ENCODE assay signal across 11 cellular contexts in genomic region chr4:72525938-72526337, GRCh38. TPM values are rescaled to one million over a fixed set of nuclear protein-coding genes. Genes with fewer than 3 reads are reported as not detected.
A peak's percentile ranks its signal among the peaks of the same experiment; 100 is the strongest.
DNase-seq lines count a peak whose midpoint lies in the region; ATAC-seq, FAIRE-seq and TF ChIP-seq lines count a peak whose summit lies in the region.
"Had no signal": no experiment of that assay in that cellular context is flagged by ENCODE, and none has a peak within 500 bp of the region (broad histone marks: within the 10 kb centered on the region; RNA-seq: fewer than 3 reads in every experiment).

No MANE protein-coding gene starts in this region.

- no peak for TF ChIP-seq POLR2A in GM12891 (IDR thresholded peaks at IDR 0.05; ENCODE audit: low read depth, low read length)

- no peaks in the 10 kb centered on the region for H3K36me3 ChIP-seq in kidney epithelial cell (ENCODE audit: control insufficient read depth, insufficient read depth, low read length)

- FAIRE-seq in GM12891 (lab: Jason Lieb, UNC), result no peak
- FAIRE-seq: GM12892 had no signal

- H3K27me3 ChIP-seq in kidney epithelial cell (ENCODE audit: control insufficient read depth, insufficient read depth, low read length), result no peaks in the 10 kb centered on the region

- TF ChIP-seq CTCF in cardiac fibroblast (IDR thresholded peaks at IDR 0.05; ENCODE audit: low read depth, low read length) (no peak), kidney epithelial cell (IDR thresholded peaks at IDR 0.05; ENCODE audit: insufficient read depth, low read length, poor library complexity, severe bottlenecking) (no peak)

- no peak overlapping the region for H3K4me3 ChIP-seq in cardiac fibroblast (replicated peaks in 1 of 2; ENCODE audit: low read depth in 2 of 2, low read length in 2 of 2)
- no peak overlapping the region for H3K4me3 ChIP-seq in kidney epithelial cell (ENCODE audit: low read depth, low read length)

- DNase-seq in HT1080 (ENCODE audit: low read depth) (peak; percentile 77), cardiac fibroblast (ENCODE audit: low read depth in 2 of 2) (peak; percentile 44 to 95), kidney epithelial cell (ENCODE audit: low read depth) (peak; percentile 21), stromal cell of bone marrow (ENCODE audit: low read depth) (peak; percentile 48), GM12891 (ENCODE audit: insufficient read length, low spot score) (no peak), RKO (ENCODE audit: low spot score) (no peak)
- DNase-seq: activated CD4-positive, alpha-beta T cell treated with anti-CD3 and anti-CD28 coated beads for 36 hours; activated effector memory CD4-positive, alpha-beta T cell treated with Interleukin-2 at 50 U/mL for 16 hours had no signal

- ATAC-seq in HG03039 (IDR thresholded peaks at IDR 0.05; ENCODE audit: unreplicated experiment) (no peak), HG02840 (IDR thresholded peaks at IDR 0.05; ENCODE audit: low FRiP score, unreplicated experiment) (no peak)
- ATAC-seq: activated CD4-positive, alpha-beta T cell treated with anti-CD3 and anti-CD28 coated beads for 36 hours had no signal

TF ChIP-seq in GM12891, 5 proteins besides CTCF, POLR2A, EP300 and RAD21:
- TF ChIP-seq POLR2AphosphoS5 (IDR thresholded peaks at IDR 0.05; ENCODE audit: low read depth, low read length) (no peak), PAX5 (IDR thresholded peaks at IDR 0.05; ENCODE audit: insufficient read depth, low read length, severe bottlenecking) (no peak), SPI1 (IDR thresholded peaks at IDR 0.05; ENCODE audit: low read depth, low read length) (no peak), TAF1 (IDR thresholded peaks at IDR 0.05; ENCODE audit: low read depth, low read length) (no peak), POU2F2 (IDR thresholded peaks at IDR 0.05; ENCODE audit: low read depth, low read length) (no peak)

RNA-seq across cellular contexts. Expression of gene ADAMTS3, which starts 43.1 kb away (rescaled TPM):
- 3.9 and 4.1 TPM in 2 replicates for total RNA-seq in HT1080 (2014; rRNA removed; shearing (Covaris generic))
- polyA plus RNA-seq in HT1080 (2015; cell fraction: cytosol; rRNA removed), result 0.95 and 1.2 TPM in 2 replicates
- polyA plus RNA-seq in HT1080 (2015; cell fraction: nucleus; rRNA removed), result 5.1 and 6.0 TPM in 2 replicates
- total RNA-seq in kidney epithelial cell, result 3.4 and 3.5 TPM in 2 replicates
- polyA plus RNA-seq in GM12891 (2012; ENCODE audit: low read depth, missing spikeins), result not detected
- total RNA-seq: activated CD4-positive, alpha-beta T cell treated with anti-CD3 and anti-CD28 coated beads for 36 hours had no signal

Comparison
In these comparisons a context has a peak if more than half of its experiments do, and no peak if none do; other contexts are left out.
1. DNase-seq: peak in HT1080 (single experiment), cardiac fibroblast (2 of 2), kidney epithelial cell (single experiment) and stromal cell of bone marrow (single experiment); none in GM12891 (single experiment) and RKO (single experiment).